ENCODE assay signal across 1 cellular context in genomic region chr6:31958741-31959739, GRCh38.
TF ChIP-seq lines count a peak whose summit lies in the region.

A gene with protein sequence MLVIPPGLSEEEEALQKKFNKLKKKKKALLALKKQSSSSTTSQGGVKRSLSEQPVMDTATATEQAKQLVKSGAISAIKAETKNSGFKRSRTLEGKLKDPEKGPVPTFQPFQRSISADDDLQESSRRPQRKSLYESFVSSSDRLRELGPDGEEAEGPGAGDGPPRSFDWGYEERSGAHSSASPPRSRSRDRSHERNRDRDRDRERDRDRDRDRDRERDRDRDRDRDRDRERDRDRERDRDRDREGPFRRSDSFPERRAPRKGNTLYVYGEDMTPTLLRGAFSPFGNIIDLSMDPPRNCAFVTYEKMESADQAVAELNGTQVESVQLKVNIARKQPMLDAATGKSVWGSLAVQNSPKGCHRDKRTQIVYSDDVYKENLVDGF (minus strand): TSS chr6:31958971. CDS start chr6:31958446, 525 bp downstream.
Gene SKIC2, plus strand, starts transcription at chr6:31959175. Its CDS starts 18 bp downstream, at chr6:31959193.

TF ChIP-seq in HepG2, 621 proteins besides CTCF, POLR2A, EP300 and RAD21 (continued from another document and continues in another):
- TF ChIP-seq, protein P1, sequence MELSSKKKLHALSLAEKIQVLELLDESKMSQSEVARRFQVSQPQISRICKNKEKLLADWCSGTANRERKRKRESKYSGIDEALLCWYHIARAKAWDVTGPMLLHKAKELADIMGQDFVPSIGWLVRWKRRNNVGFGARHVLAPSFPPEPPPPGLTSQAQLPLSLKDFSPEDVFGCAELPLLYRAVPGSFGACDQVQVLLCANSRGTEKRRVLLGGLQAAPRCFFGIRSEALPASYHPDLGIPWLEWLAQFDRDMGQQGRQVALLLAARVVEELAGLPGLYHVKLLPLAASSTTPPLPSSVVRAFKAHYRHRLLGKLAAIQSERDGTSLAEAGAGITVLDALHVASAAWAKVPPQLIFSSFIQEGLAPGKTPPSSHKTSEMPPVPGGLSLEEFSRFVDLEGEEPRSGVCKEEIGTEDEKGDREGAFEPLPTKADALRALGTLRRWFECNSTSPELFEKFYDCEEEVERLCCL (CRISPR knock-in tag; IDR thresholded peaks at IDR 0.05; ENCODE audit: borderline replicate concordance) = no peak
- TF ChIP-seq ZNF629 (CRISPR knock-in tag; conservative IDR thresholded peaks at IDR 0.05) = peak; percentile 63
- TF ChIP-seq TBP (CRISPR knock-in tag; IDR thresholded peaks at IDR 0.05) = no peak
- no peak for TF ChIP-seq ZNF576 (CRISPR knock-in tag; IDR thresholded peaks at IDR 0.05)
- TF ChIP-seq ZNF781 (CRISPR knock-in tag; IDR thresholded peaks at IDR 0.05; ENCODE audit: borderline replicate concordance, not compliant biosample characterization) = peak; percentile 28
- TF ChIP-seq, protein P2, sequence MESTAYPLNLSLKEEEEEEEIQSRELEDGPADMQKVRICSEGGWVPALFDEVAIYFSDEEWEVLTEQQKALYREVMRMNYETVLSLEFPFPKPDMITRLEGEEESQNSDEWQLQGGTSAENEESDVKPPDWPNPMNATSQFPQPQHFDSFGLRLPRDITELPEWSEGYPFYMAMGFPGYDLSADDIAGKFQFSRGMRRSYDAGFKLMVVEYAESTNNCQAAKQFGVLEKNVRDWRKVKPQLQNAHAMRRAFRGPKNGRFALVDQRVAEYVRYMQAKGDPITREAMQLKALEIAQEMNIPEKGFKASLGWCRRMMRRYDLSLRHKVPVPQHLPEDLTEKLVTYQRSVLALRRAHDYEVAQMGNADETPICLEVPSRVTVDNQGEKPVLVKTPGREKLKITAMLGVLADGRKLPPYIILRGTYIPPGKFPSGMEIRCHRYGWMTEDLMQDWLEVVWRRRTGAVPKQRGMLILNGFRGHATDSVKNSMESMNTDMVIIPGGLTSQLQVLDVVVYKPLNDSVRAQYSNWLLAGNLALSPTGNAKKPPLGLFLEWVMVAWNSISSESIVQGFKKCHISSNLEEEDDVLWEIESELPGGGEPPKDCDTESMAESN (CRISPR knock-in tag; conservative IDR thresholded peaks at IDR 0.05) = no peak
- TF ChIP-seq ZSCAN22 (CRISPR knock-in tag; IDR thresholded peaks at IDR 0.05) = no peak
- TF ChIP-seq ZNF251 (CRISPR knock-in tag; IDR thresholded peaks at IDR 0.05) = no peak
- TF ChIP-seq ZNF333 (CRISPR knock-in tag; IDR thresholded peaks at IDR 0.05; ENCODE audit: borderline replicate concordance) = no peak
- TF ChIP-seq KDM5A (IDR thresholded peaks at IDR 0.05; ENCODE audit: borderline replicate concordance, low read length) = peak; percentile 96
- TF ChIP-seq, protein P3, sequence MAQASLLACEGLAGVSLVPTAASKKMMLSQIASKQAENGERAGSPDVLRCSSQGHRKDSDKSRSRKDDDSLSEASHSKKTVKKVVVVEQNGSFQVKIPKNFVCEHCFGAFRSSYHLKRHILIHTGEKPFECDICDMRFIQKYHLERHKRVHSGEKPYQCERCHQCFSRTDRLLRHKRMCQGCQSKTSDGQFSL (CRISPR knock-in tag; IDR thresholded peaks at IDR 0.05) = peak; percentile 82
- TF ChIP-seq SMAD3 (CRISPR knock-in tag; IDR thresholded peaks at IDR 0.05) = peak; percentile 91; the same call in 1 of the 2 replicates
- TF ChIP-seq ZNF292 (CRISPR knock-in tag; IDR thresholded peaks at IDR 0.05; ENCODE audit: borderline replicate concordance, low read depth) = peak; percentile 37; the same call in 1 of the 2 replicates
- peak; percentile 50; the same call in 1 of the 2 replicates for TF ChIP-seq ZBTB20 (CRISPR knock-in tag; IDR thresholded peaks at IDR 0.05; ENCODE audit: borderline replicate concordance, low read depth)
- TF ChIP-seq MTF1 (CRISPR knock-in tag; IDR thresholded peaks at IDR 0.05) = no peak
- TF ChIP-seq REL (CRISPR knock-in tag; conservative IDR thresholded peaks at IDR 0.05) = peak; percentile 64; the same call in 1 of the 2 replicates
- TF ChIP-seq ZKSCAN8 (CRISPR knock-in tag; IDR thresholded peaks at IDR 0.05; ENCODE audit: borderline replicate concordance) = peak; percentile 61; the same call in 1 of the 2 replicates
- TF ChIP-seq TRIM24 (CRISPR knock-in tag; IDR thresholded peaks at IDR 0.05) = no peak
- TF ChIP-seq WIZ (CRISPR knock-in tag; IDR thresholded peaks at IDR 0.05) = peak; percentile 83; the same call in 1 of the 2 replicates
- peak; percentile 89 for TF ChIP-seq ZFY (CRISPR knock-in tag; IDR thresholded peaks at IDR 0.05)
- TF ChIP-seq, protein P4, sequence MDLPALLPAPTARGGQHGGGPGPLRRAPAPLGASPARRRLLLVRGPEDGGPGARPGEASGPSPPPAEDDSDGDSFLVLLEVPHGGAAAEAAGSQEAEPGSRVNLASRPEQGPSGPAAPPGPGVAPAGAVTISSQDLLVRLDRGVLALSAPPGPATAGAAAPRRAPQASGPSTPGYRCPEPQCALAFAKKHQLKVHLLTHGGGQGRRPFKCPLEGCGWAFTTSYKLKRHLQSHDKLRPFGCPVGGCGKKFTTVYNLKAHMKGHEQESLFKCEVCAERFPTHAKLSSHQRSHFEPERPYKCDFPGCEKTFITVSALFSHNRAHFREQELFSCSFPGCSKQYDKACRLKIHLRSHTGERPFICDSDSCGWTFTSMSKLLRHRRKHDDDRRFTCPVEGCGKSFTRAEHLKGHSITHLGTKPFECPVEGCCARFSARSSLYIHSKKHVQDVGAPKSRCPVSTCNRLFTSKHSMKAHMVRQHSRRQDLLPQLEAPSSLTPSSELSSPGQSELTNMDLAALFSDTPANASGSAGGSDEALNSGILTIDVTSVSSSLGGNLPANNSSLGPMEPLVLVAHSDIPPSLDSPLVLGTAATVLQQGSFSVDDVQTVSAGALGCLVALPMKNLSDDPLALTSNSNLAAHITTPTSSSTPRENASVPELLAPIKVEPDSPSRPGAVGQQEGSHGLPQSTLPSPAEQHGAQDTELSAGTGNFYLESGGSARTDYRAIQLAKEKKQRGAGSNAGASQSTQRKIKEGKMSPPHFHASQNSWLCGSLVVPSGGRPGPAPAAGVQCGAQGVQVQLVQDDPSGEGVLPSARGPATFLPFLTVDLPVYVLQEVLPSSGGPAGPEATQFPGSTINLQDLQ (CRISPR knock-in tag; IDR thresholded peaks at IDR 0.05) = peak; percentile 70; the same call in 1 of the 2 replicates
- TF ChIP-seq, protein P5, sequence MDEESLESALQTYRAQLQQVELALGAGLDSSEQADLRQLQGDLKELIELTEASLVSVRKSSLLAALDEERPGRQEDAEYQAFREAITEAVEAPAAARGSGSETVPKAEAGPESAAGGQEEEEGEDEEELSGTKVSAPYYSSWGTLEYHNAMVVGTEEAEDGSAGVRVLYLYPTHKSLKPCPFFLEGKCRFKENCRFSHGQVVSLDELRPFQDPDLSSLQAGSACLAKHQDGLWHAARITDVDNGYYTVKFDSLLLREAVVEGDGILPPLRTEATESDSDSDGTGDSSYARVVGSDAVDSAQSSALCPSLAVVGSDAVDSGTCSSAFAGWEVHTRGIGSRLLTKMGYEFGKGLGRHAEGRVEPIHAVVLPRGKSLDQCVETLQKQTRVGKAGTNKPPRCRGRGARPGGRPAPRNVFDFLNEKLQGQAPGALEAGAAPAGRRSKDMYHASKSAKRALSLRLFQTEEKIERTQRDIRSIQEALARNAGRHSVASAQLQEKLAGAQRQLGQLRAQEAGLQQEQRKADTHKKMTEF (CRISPR knock-in tag; IDR thresholded peaks at IDR 0.05) = peak; percentile 99
- TF ChIP-seq BHLHE40 (IDR thresholded peaks at IDR 0.05; ENCODE audit: low read length) = no peak
- TF ChIP-seq ZFP37 (CRISPR knock-in tag; IDR thresholded peaks at IDR 0.05; ENCODE audit: borderline replicate concordance) = peak; percentile 91; the same call in 1 of the 2 replicates
- TF ChIP-seq ZNF512 (CRISPR knock-in tag; IDR thresholded peaks at IDR 0.05) = no peak
- TF ChIP-seq ELF3 (CRISPR knock-in tag; IDR thresholded peaks at IDR 0.05) = peak; percentile 95
- TF ChIP-seq FUBP1 (CRISPR knock-in tag; IDR thresholded peaks at IDR 0.05; ENCODE audit: borderline replicate concordance) = no peak
- peak; percentile 99 for TF ChIP-seq HDAC1 (CRISPR knock-in tag; IDR thresholded peaks at IDR 0.05)
- TF ChIP-seq FOXJ3 (CRISPR knock-in tag; IDR thresholded peaks at IDR 0.05; ENCODE audit: borderline replicate concordance) = peak; percentile 90; the same call in 1 of the 2 replicates
- peak; percentile 54; the same call in 1 of the 2 replicates for TF ChIP-seq ZBTB3 (CRISPR knock-in tag; IDR thresholded peaks at IDR 0.05; ENCODE audit: borderline replicate concordance, low read depth)
- TF ChIP-seq SMARCC2 (IDR thresholded peaks at IDR 0.05) = no peak
- TF ChIP-seq HMG20A (CRISPR knock-in tag; IDR thresholded peaks at IDR 0.05; ENCODE audit: borderline replicate concordance) = peak; percentile 14; the same call in 1 of the 2 replicates
- 0 out of 2 replicates have a peak, but pooled peaks have one; percentile 77 for TF ChIP-seq ZSCAN21 (CRISPR knock-in tag; IDR thresholded peaks at IDR 0.05; ENCODE audit: borderline replicate concordance)
- peak; percentile 50; the same call in 1 of the 2 replicates for TF ChIP-seq ZSCAN9 (CRISPR knock-in tag; IDR thresholded peaks at IDR 0.05; ENCODE audit: borderline replicate concordance)
- TF ChIP-seq, protein P6, sequence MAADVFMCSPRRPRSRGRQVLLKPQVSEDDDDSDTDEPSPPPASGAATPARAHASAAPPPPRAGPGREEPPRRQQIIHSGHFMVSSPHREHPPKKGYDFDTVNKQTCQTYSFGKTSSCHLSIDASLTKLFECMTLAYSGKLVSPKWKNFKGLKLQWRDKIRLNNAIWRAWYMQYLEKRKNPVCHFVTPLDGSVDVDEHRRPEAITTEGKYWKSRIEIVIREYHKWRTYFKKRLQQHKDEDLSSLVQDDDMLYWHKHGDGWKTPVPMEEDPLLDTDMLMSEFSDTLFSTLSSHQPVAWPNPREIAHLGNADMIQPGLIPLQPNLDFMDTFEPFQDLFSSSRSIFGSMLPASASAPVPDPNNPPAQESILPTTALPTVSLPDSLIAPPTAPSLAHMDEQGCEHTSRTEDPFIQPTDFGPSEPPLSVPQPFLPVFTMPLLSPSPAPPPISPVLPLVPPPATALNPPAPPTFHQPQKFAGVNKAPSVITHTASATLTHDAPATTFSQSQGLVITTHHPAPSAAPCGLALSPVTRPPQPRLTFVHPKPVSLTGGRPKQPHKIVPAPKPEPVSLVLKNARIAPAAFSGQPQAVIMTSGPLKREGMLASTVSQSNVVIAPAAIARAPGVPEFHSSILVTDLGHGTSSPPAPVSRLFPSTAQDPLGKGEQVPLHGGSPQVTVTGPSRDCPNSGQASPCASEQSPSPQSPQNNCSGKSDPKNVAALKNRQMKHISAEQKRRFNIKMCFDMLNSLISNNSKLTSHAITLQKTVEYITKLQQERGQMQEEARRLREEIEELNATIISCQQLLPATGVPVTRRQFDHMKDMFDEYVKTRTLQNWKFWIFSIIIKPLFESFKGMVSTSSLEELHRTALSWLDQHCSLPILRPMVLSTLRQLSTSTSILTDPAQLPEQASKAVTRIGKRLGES (CRISPR knock-in tag; IDR thresholded peaks at IDR 0.05; ENCODE audit: borderline replicate concordance) = 0 out of 2 replicates have a peak, but pooled peaks have one; percentile 63
- TF ChIP-seq, protein P7, sequence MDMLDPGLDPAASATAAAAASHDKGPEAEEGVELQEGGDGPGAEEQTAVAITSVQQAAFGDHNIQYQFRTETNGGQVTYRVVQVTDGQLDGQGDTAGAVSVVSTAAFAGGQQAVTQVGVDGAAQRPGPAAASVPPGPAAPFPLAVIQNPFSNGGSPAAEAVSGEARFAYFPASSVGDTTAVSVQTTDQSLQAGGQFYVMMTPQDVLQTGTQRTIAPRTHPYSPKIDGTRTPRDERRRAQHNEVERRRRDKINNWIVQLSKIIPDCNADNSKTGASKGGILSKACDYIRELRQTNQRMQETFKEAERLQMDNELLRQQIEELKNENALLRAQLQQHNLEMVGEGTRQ (IDR thresholded peaks at IDR 0.05; ENCODE audit: low read depth, low read length) = no peak
- TF ChIP-seq, protein P7 (CRISPR knock-in tag; IDR thresholded peaks at IDR 0.05; ENCODE audit: borderline replicate concordance) = no peak; the same call in 1 of the 2 replicates
- TF ChIP-seq CC2D1A (CRISPR knock-in tag; IDR thresholded peaks at IDR 0.05) = no peak
- TF ChIP-seq ZNF446 (CRISPR knock-in tag; IDR thresholded peaks at IDR 0.05) = peak; percentile 94
- TF ChIP-seq IKZF4 (CRISPR knock-in tag; IDR thresholded peaks at IDR 0.05; ENCODE audit: borderline replicate concordance, low read depth, not compliant biosample characterization) = no peak
- TF ChIP-seq NR1H2 (CRISPR knock-in tag; IDR thresholded peaks at IDR 0.05; ENCODE audit: borderline replicate concordance, low read depth) = 0 out of 2 replicates have a peak, but pooled peaks have one; percentile 10
